22 cellular contexts compared by ENCODE assay signal in the genomic region with DNA sequence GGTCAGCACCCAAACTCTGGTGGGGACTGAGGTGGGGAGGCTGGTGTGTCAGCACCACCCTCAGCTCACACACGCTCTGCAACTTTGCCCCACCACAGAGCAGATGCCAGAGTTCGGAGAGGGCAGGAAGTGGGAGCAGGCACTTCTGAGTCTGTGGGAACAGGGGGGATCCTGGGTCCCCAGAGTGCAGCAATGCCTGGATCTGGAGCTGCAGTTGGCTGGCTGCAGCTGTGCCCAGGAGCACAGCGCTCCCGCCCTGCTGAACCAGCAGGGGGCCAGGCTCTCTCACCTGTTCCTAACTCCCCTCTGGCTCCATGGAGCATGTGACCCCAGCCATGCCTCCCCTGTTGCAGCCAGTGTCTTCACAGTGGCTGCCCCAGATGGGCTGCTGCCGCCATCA.
"Had no signal": no experiment of that assay in that cellular context is flagged by ENCODE, and none has a peak within 500 bp of the region (broad histone marks: within the 10 kb centered on the region; RNA-seq: fewer than 3 reads in every experiment).

No MANE protein-coding gene starts in this region.

- H3K4me1 ChIP-seq: esophagus squamous epithelium, lower lobe of right lung, parathyroid adenoma, tibial artery, vagina had no signal

- ATAC-seq: activated T-helper 17 cell treated with anti-CD3 and anti-CD28 coated beads, Interleukin-2, amount 50 U/mL, for 72 hours; natural killer cell; sciatic nerve had no signal

- H3K27ac ChIP-seq: esophagus squamous epithelium, lower lobe of right lung, neutrophil, parathyroid adenoma, tibial artery, vagina had no signal

- H3K9ac ChIP-seq: parathyroid adenoma had no signal

- H3K79me2 ChIP-seq: parathyroid adenoma had no signal

- H2AFZ ChIP-seq: parathyroid adenoma had no signal

- DNase-seq: activated B cell treated with CpG ODN at 0.5 μM for 24 hours; activated CD4-positive, alpha-beta memory T cell treated with anti-CD3 and anti-CD28 coated beads, Interleukin-2, amount 10 ng/mL, durations not matched to agents 7 days and 5 days; activated CD4-positive, alpha-beta T cell treated with anti-CD3 and anti-CD28 coated beads for 4 hours; activated naive CD4-positive, alpha-beta T cell treated with Interleukin-2 at 50 U/mL for 16 hours; activated naive CD8-positive, alpha-beta T cell treated with anti-CD3 and anti-CD28 coated beads, Interleukin-2, amount 10 ng/mL, durations not matched to agents 7 days and 5 days; activated T-cell treated with anti-CD3 and anti-CD28 coated beads, Interleukin-2, amount 50 U/mL, for 1 hour; amygdala; dermis blood vessel endothelial cell; effector memory CD4-positive, alpha-beta T cell; esophagus squamous epithelium; lower lobe of right lung; natural killer cell; stimulated activated CD8-positive, alpha-beta memory T cell treated with anti-CD3 and anti-CD28 coated beads, Interleukin-4, amount 100 ng/mL, for 48 hours; stimulated activated naive CD4-positive, alpha-beta T cell treated with Interleukin-2 at 50 U/mL for 16 hours; substantia nigra; T-helper 2 cell; tibial artery had no signal

- H3K9me3 ChIP-seq: lower lobe of right lung, neutrophil, tibial artery, vagina had no signal

- H3K4me3 ChIP-seq: esophagus squamous epithelium, lower lobe of right lung, tibial artery, vagina had no signal

- H3K36me3 ChIP-seq: esophagus squamous epithelium, lower lobe of right lung, neutrophil, tibial artery, vagina had no signal

- H3K27me3 ChIP-seq: esophagus squamous epithelium, neutrophil, tibial artery, vagina had no signal
